16 cellular contexts compared by ENCODE assay signal in the genomic region with DNA sequence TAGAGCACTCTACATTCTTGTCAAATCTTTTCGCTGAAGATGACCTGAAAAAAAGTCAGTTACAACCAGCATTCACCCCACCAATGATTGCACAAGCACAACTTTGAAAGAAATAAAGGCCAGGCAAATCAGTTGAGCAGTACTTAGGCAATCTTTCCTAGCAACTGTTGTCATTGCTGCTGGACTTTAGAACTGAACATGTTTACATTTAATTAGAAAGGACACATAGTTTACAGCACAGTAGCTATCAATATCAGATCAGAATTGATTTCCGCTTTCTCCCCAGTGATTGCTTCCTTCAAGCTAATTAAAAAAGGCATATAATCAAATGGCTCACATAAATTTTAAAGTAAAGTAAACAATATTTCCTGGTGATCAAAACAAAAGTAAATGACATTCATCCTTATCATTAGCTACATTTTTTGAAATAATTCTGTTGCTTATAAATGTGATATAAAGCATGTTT.
A peak's percentile ranks its signal among the peaks of the same experiment; 100 is the strongest.
DNase-seq lines count a peak whose midpoint lies in the region; ATAC-seq, FAIRE-seq and TF ChIP-seq lines count a peak whose summit lies in the region.
"Had no signal": no experiment of that assay in that cellular context is flagged by ENCODE, and none has a peak within 500 bp of the region (broad histone marks: within the 10 kb centered on the region; RNA-seq: fewer than 3 reads in every experiment).

No MANE protein-coding gene starts in this region.

- H3K4me1 ChIP-seq in mucosa of rectum (ENCODE audit: control insufficient read depth in 2 of 2, insufficient read depth in 2 of 2, low read length in 2 of 2) = peaks cover 2 to 12% of the 10 kb centered on the region in 2 donors
- H3K4me1 ChIP-seq in kidney (ENCODE audit: control insufficient read depth in 1 of 2, insufficient read depth in 1 of 2, low read depth in 1 of 2, low read length in 2 of 2) = no peaks in the 10 kb centered on the region
- H3K4me1 ChIP-seq in gastrocnemius medialis = no peaks in the 10 kb centered on the region
- H3K4me1 ChIP-seq: left ventricle myocardium inferior had no signal

- H3K4me3 ChIP-seq in fibroblast of mammary gland (ENCODE audit: control insufficient read depth, low read depth, low read length) = no peak overlapping the region
- H3K4me3 ChIP-seq in mucosa of rectum (ENCODE audit: low read length in 2 of 2) = peak overlapping the region; percentile 33 to 39
- no peak overlapping the region for H3K4me3 ChIP-seq in kidney (ENCODE audit: low read length in 2 of 2)
- H3K4me3 ChIP-seq in gastrocnemius medialis = no peak overlapping the region
- H3K4me3 ChIP-seq: coronary artery, left ventricle myocardium inferior had no signal

- intact Hi-C loops in kidney (cut with DNase I) = no loop called here
- intact Hi-C loops in gastrocnemius medialis (cut with DNase I; ENCODE audit: low total_unique reads) = no loop called here

- in situ Hi-C loops in gastrocnemius medialis (cut with MboI; ENCODE audit: low sequenced_read_pairs in 4 of 4) = no loop called here

- H3K27me3 ChIP-seq in mucosa of rectum (ENCODE audit: control insufficient read depth in 2 of 2, insufficient read depth in 2 of 2, low read length in 2 of 2) (no peaks in the 10 kb centered on the region), gastrocnemius medialis (no peaks in the 10 kb centered on the region)

- peak; percentile 76 for DNase-seq in HT-29 (ENCODE audit: low spot score)
- DNase-seq in NOMO-1 treated with DMSO at 0.1 percent for 48 hours (lab: John Stamatoyannopoulos, UW; ENCODE audit: unreplicated experiment) = peak; percentile 31
- peak; percentile 2 for DNase-seq in fibroblast of mammary gland (ENCODE audit: low read depth)
- no peak for DNase-seq in stimulated activated CD4-positive, alpha-beta T cell treated with anti-CD3 and anti-CD28 coated beads, Interleukin-12 subunit alpha, Interleukin-12 subunit beta, amount 100 ng/mL, for 4 hours
- DNase-seq in kidney = no peak
- no peak for DNase-seq in caudate nucleus (lab: John Stamatoyannopoulos, UW)
- DNase-seq in gastrocnemius medialis = no peak
- DNase-seq: activated CD4-positive, alpha-beta T cell treated with anti-CD3 and anti-CD28 coated beads for 1 hour; CD4-positive, alpha-beta memory T cell; left ventricle myocardium inferior; NCI-H1436; retina; substantia nigra had no signal

- FAIRE-seq in kidney (lab: Jason Lieb, UNC) = no peak
- FAIRE-seq: H1 had no signal

- TF ChIP-seq CTCF in fibroblast of mammary gland (conservative IDR thresholded peaks at IDR 0.05; ENCODE audit: control insufficient read depth, insufficient read depth, low read depth, low read length) (no peak), kidney (IDR thresholded peaks at IDR 0.05; ENCODE audit: borderline replicate concordance, extremely low read depth, insufficient read depth) (no peak), gastrocnemius medialis (IDR thresholded peaks at IDR 0.05 in 4 of 5, conservative IDR thresholded peaks at IDR 0.05 in 1 of 5) (no peak)

- no peaks in the 10 kb centered on the region for H3K36me3 ChIP-seq in mucosa of rectum (ENCODE audit: control insufficient read depth in 2 of 2, insufficient read depth in 2 of 2, low read length in 2 of 2)
- no peaks in the 10 kb centered on the region for H3K36me3 ChIP-seq in kidney (ENCODE audit: control insufficient read depth in 1 of 2, insufficient read depth in 2 of 2, low read length in 2 of 2)
- no peaks in the 10 kb centered on the region for H3K36me3 ChIP-seq in gastrocnemius medialis
- H3K36me3 ChIP-seq: left ventricle myocardium inferior had no signal

- H3K9me3 ChIP-seq in mucosa of rectum (ENCODE audit: control insufficient read depth in 2 of 2, low read length in 2 of 2) (peaks cover 0 to 3% of the 10 kb centered on the region in 2 donors), kidney (ENCODE audit: control insufficient read depth in 1 of 2, low read length in 2 of 2) (no peaks in the 10 kb centered on the region), gastrocnemius medialis (no peaks in the 10 kb centered on the region)

- no peak for ATAC-seq in gastrocnemius medialis

- no peak overlapping the region for H3K9ac ChIP-seq in mucosa of rectum (ENCODE audit: low read depth in 1 of 2, low read length in 2 of 2)
- H3K9ac ChIP-seq in kidney (ENCODE audit: low read length in 2 of 2) = no peak overlapping the region

- H3K27ac ChIP-seq in mucosa of rectum (ENCODE audit: low read depth in 2 of 2, low read length in 2 of 2) = peak overlapping the region; percentile 74 to 79
- no peak overlapping the region for H3K27ac ChIP-seq in kidney (ENCODE audit: low read depth in 2 of 2, low read length in 2 of 2)
- H3K27ac ChIP-seq in caudate nucleus (ENCODE audit: low read depth, low read length) = no peak overlapping the region
- no peak overlapping the region for H3K27ac ChIP-seq in gastrocnemius medialis
- H3K27ac ChIP-seq: coronary artery, left ventricle myocardium inferior had no signal

- TF ChIP-seq POLR2A in gastrocnemius medialis (IDR thresholded peaks at IDR 0.05) = no peak

Comparison
In these comparisons a context has a peak if more than half of its experiments do, and no peak if none do; other contexts are left out.
1. DNase-seq: peak in HT-29 (single experiment), NOMO-1 treated with DMSO at 0.1 percent for 48 hours (single experiment) and fibroblast of mammary gland (single experiment); none in stimulated activated CD4-positive, alpha-beta T cell treated with anti-CD3 and anti-CD28 coated beads, Interleukin-12 subunit alpha, Interleukin-12 subunit beta, amount 100 ng/mL, for 4 hours (single experiment), kidney (single experiment), caudate nucleus (0 of 61) and gastrocnemius medialis (0 of 2).
2. H3K4me3 ChIP-seq: peak in mucosa of rectum (2 of 2); none in fibroblast of mammary gland (single experiment), kidney (0 of 2) and gastrocnemius medialis (0 of 4).
3. H3K27ac ChIP-seq: peak in mucosa of rectum (2 of 2); none in kidney (0 of 2), caudate nucleus (single experiment) and gastrocnemius medialis (0 of 4).